8 cellular contexts compared by ENCODE assay signal in the genomic region with DNA sequence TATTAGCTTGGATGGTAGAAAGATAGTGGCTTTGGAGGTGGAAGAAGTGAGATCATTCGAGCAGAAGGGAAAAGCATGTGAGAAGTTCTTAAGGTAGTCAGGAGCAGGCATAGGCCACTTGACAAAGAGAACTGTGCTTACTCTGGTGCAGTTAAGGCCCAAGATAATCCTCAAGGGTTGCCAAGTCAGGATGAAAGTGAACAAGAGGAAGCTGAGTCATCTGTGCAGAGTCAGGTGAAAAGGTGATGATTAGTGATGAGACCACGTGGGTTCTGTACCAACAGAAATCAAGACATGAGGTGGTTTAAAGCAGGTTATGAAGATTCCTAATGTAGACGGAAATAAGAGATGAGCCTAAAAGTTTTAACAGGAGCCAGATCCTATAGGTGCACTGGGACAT.
DNase-seq lines count a peak whose midpoint lies in the region; ATAC-seq, FAIRE-seq and TF ChIP-seq lines count a peak whose summit lies in the region.
"Had no signal": no experiment of that assay in that cellular context is flagged by ENCODE, and none has a peak within 500 bp of the region (broad histone marks: within the 10 kb centered on the region; RNA-seq: fewer than 3 reads in every experiment).

No MANE protein-coding gene starts in this region.

- DNase-seq in foreskin keratinocyte (peak; percentile 58 to 73), frontal cortex (ENCODE audit: low spot score in 2 of 2) (no peak), AML-193 (lab: John Stamatoyannopoulos, UW) (no peak)
- no peak for DNase-seq in stimulated activated CD4-positive, alpha-beta T cell treated with anti-CD3 and anti-CD28 coated beads, Interleukin-1b, Interleukin-23, amount 100 ng/mL, for 48 hours
- DNase-seq: stimulated activated CD4-positive, alpha-beta T cell treated with anti-CD3 and anti-CD28 coated beads, Interleukin-4, amount 100 ng/mL, for 4 hours had no signal

- no peak for TF ChIP-seq CTCF in foreskin keratinocyte (conservative IDR thresholded peaks at IDR 0.05)

- FAIRE-seq in frontal cortex (lab: Jason Lieb, UNC), result no peak

- H3K27me3 ChIP-seq in foreskin keratinocyte, result no peaks in the 10 kb centered on the region

- H3K27ac ChIP-seq in foreskin keratinocyte, result no peak overlapping the region

- ATAC-seq in GM18873 (IDR thresholded peaks at IDR 0.05; ENCODE audit: low FRiP score, unreplicated experiment) (peak; percentile 99), GM21528 (IDR thresholded peaks at IDR 0.05; ENCODE audit: low FRiP score, unreplicated experiment) (peak; percentile 97), HG03159 (IDR thresholded peaks at IDR 0.05; ENCODE audit: unreplicated experiment) (peak; percentile 99), foreskin keratinocyte (peak; percentile 97)

- no peaks in the 10 kb centered on the region for H3K4me1 ChIP-seq in foreskin keratinocyte

Comparison
In these comparisons a context has a peak if more than half of its experiments do, and no peak if none do; other contexts are left out.
1. DNase-seq: peak in foreskin keratinocyte (2 of 2); none in frontal cortex (0 of 2), stimulated activated CD4-positive, alpha-beta T cell treated with anti-CD3 and anti-CD28 coated beads, Interleukin-1b, Interleukin-23, amount 100 ng/mL, for 48 hours (single experiment) and AML-193 (0 of 2).
2. Peak in every context shown above with its lines, with median percentiles within 50 percentile points of each other: ATAC-seq.